Comparison of ENCODE assay signal across 17 cellular contexts in genomic region chr17:38669520-38669919, GRCh38. TPM values are rescaled to one million over a fixed set of nuclear protein-coding genes. Genes with fewer than 3 reads are reported as not detected.
DNase-seq lines count a peak whose midpoint lies in the region; FAIRE-seq and TF ChIP-seq lines count a peak whose summit lies in the region.
"Had no signal": no experiment of that assay in that cellular context is flagged by ENCODE, and none has a peak within 500 bp of the region (broad histone marks: within the 10 kb centered on the region; RNA-seq: fewer than 3 reads in every experiment).

No MANE protein-coding gene starts in this region.

- TF ChIP-seq CTCF in H1 (IDR thresholded peaks at IDR 0.05; ENCODE audit: control extremely low read depth in 1 of 3, insufficient read depth in 1 of 3, low read depth in 1 of 3, low read length in 3 of 3) (no peak), osteoblast (IDR thresholded peaks at IDR 0.05; ENCODE audit: extremely low read depth, low read depth, low read length) (no peak), prostate gland (IDR thresholded peaks at IDR 0.05) (no peak)

- H4K91ac ChIP-seq in H1 (replicated peaks; ENCODE audit: insufficient read length, low read length), result no peak overlapping the region

- H4K20me1 ChIP-seq in Karpas-422 (ENCODE audit: insufficient read depth, low read depth, low read length) (peaks cover 14% of the 10 kb centered on the region), H1 (replicated peaks in 1 of 2; ENCODE audit: control insufficient read depth in 1 of 2, insufficient read depth in 2 of 2, low read length in 2 of 2) (peaks cover 0 to 10% of the 10 kb centered on the region in 2 experiments), osteoblast (ENCODE audit: insufficient read depth, low read length) (no peaks in the 10 kb centered on the region)

- no peak overlapping the region for H3K23ac ChIP-seq in H1 (ENCODE audit: insufficient read length)

- H3K79me2 ChIP-seq in Karpas-422 (ENCODE audit: low read length) (no peaks in the 10 kb centered on the region), H1 (ENCODE audit: control insufficient read depth in 1 of 2, insufficient read depth in 2 of 2, low read length in 2 of 2) (no peaks in the 10 kb centered on the region), osteoblast (ENCODE audit: insufficient read depth, low read length) (no peaks in the 10 kb centered on the region)

- H2AFZ ChIP-seq in Karpas-422 (ENCODE audit: low read length) (no peak overlapping the region), H1 (ENCODE audit: low read length) (no peak overlapping the region), osteoblast (ENCODE audit: low read length) (no peak overlapping the region)

- no peak overlapping the region for H2AK5ac ChIP-seq in H1 (ENCODE audit: low read depth, low read length)

- H3K27ac ChIP-seq in Karpas-422 (ENCODE audit: low read length) (no peak overlapping the region), H1 (ENCODE audit: low read depth, low read length) (no peak overlapping the region), osteoblast (ENCODE audit: low read depth, low read length) (no peak overlapping the region), prostate gland (no peak overlapping the region)
- H3K27ac ChIP-seq: A549, C4-2B had no signal

- FAIRE-seq in H1 (lab: Jason Lieb, UNC), result no peak
- FAIRE-seq: A549, D721Med, G401.6, GM12891, GM19239 had no signal

- no peak overlapping the region for H3K14ac ChIP-seq in H1 (ENCODE audit: insufficient read length)

- H3K56ac ChIP-seq in H1 (replicated peaks; ENCODE audit: insufficient read length, low read depth, low read length), result no peak overlapping the region

- H3K9me2 ChIP-seq in Karpas-422 (replicated peaks; ENCODE audit: insufficient read depth, low read length), result no peaks in the 10 kb centered on the region

- DNase-seq in Karpas-422, result peak; percentile 37
- no peak for DNase-seq in H1 (ENCODE audit: low read depth in 1 of 2, low spot score in 2 of 2)
- DNase-seq in osteoblast (ENCODE audit: insufficient read length, low spot score, missing footprints), result peak; percentile 67
- DNase-seq in nucleus accumbens (lab: John Stamatoyannopoulos, UW), result no peak
- DNase-seq in NCI-H2029 (lab: John Stamatoyannopoulos, UW), result no peak
- no peak for DNase-seq in prostate gland (ENCODE audit: low spot score)
- DNase-seq: BE2C; CD4-positive, alpha-beta memory T cell; DMS153; DMS79 treated with DMSO at 0.1 percent for 48 hours; EL had no signal

- H3K27me3 ChIP-seq in Karpas-422 (ENCODE audit: low read length) (no peaks in the 10 kb centered on the region), H1 (replicated peaks in 1 of 4; ENCODE audit: control insufficient read depth in 3 of 4, extremely low read depth in 1 of 4, insufficient read depth in 3 of 4, low read length in 3 of 4) (peaks cover 38 to 72% (median 69%) of the 10 kb centered on the region in 4 experiments), osteoblast (ENCODE audit: insufficient read depth, low read length) (peaks cover 65% of the 10 kb centered on the region), prostate gland (replicated peaks; ENCODE audit: insufficient read depth) (no peaks in the 10 kb centered on the region)

- 14% methylated on average over 5 of the region's 6 CpGs; no CpG with 5 or more reads in 1 of the 2 experiments for WGBS in H1 (ENCODE audit: extremely low coverage in 1 of 2, insufficient coverage in 1 of 2, insufficient read length in 1 of 2, insufficient replicate concordance in 2 of 2, low coverage in 1 of 2, low lambda C conversion rate in 2 of 2, missing lambda C conversion rate in 1 of 2), 2 experiments
- WGBS in prostate gland, result 30% methylated on average over 6 of the region's 6 CpGs

- peaks cover 7% of the 10 kb centered on the region for H3K23me2 ChIP-seq in H1 (ENCODE audit: low read depth, low read length)

- peak overlapping the region; percentile 46; the same call in 1 of the 2 replicates for H2BK15ac ChIP-seq in H1 (ENCODE audit: low read length)

- H3K4me3 ChIP-seq in Karpas-422 (ENCODE audit: low read length) (no peak overlapping the region), H1 (ENCODE audit: extremely low read depth in 1 of 4, insufficient read depth in 2 of 4, low read depth in 3 of 4, low read length in 4 of 4) (no peak overlapping the region), osteoblast (ENCODE audit: insufficient read depth, low read length) (no peak overlapping the region), prostate gland (no peak overlapping the region)
- H3K4me3 ChIP-seq: A549 had no signal

- CTCF ChIA-PET in H1 (lab: Charles Lee; ENCODE audit: partially characterized antibody), result interaction anchor here (0.6 to 29.5 kb wide), 24 partner anchors 8 to 266 kb away, joined by 3 to 795 read pairs (median 14); partner anchors contain the start of genes MLLT6 and SRCIN1

- H4K5ac ChIP-seq in H1 (ENCODE audit: insufficient read length, low read depth, low read length), result no peak overlapping the region

- intact Hi-C loops in prostate gland (cut with DNase I), result loop anchor here (2.0 to 10.0 kb wide), 3 partner anchors 111 to 225 kb away; no protein-coding TSS in a partner anchor

- H3K9me3 ChIP-seq in Karpas-422 (ENCODE audit: low read length) (no peaks in the 10 kb centered on the region), H1 (ENCODE audit: insufficient read depth in 2 of 2, low read depth in 1 of 2, low read length in 1 of 2) (no peaks in the 10 kb centered on the region), osteoblast (ENCODE audit: low read depth, low read length) (no peaks in the 10 kb centered on the region), prostate gland (no peaks in the 10 kb centered on the region)
- H3K9me3 ChIP-seq: A549, BE2C had no signal

- H2BK120ac ChIP-seq in H1 (replicated peaks; ENCODE audit: low read depth, low read length), result no peak overlapping the region

- no peak overlapping the region for H3K4ac ChIP-seq in H1 (replicated peaks; ENCODE audit: insufficient read length, low read depth, low read length)

- no peak overlapping the region; the same call in 1 of the 2 replicates for H3K18ac ChIP-seq in H1 (ENCODE audit: extremely low read depth, low read length)

- no peak for TF ChIP-seq EP300 in H1 (IDR thresholded peaks at IDR 0.05; ENCODE audit: borderline replicate concordance in 1 of 2, low read depth in 2 of 2, low read length in 2 of 2)

- no peak for TF ChIP-seq POLR2A in H1 (IDR thresholded peaks at IDR 0.05; ENCODE audit: control extremely low read depth in 1 of 2, low read depth in 2 of 2, low read length in 2 of 2)
- TF ChIP-seq POLR2A in prostate gland (IDR thresholded peaks at IDR 0.05), result no peak

- H4K8ac ChIP-seq in H1 (ENCODE audit: extremely low read depth, insufficient read depth, low read length), result no peak overlapping the region

- no peak overlapping the region for H2BK20ac ChIP-seq in H1 (ENCODE audit: low read length)

- no peak overlapping the region for H3K4me2 ChIP-seq in Karpas-422 (ENCODE audit: low read depth, low read length, poor library complexity, severe bottlenecking)
- H3K4me2 ChIP-seq in H1 (ENCODE audit: insufficient read depth in 1 of 2, low read depth in 2 of 2, low read length in 2 of 2), result peak overlapping the region; percentile 16 to 94
- H3K4me2 ChIP-seq in osteoblast (ENCODE audit: insufficient read depth, low read length), result no peak overlapping the region
- H3K4me2 ChIP-seq: A549 had no signal

- no peak overlapping the region for H3K9ac ChIP-seq in Karpas-422 (ENCODE audit: low read length)
- no peak overlapping the region for H3K9ac ChIP-seq in H1 (replicated peaks in 1 of 4; ENCODE audit: extremely low read depth in 1 of 4, low read depth in 3 of 4, low read length in 3 of 4)

- no peaks in the 10 kb centered on the region for H3K79me1 ChIP-seq in H1 (ENCODE audit: low read depth, low read length)

- TF ChIP-seq RAD21 in H1 (IDR thresholded peaks at IDR 0.05 in 1 of 2, conservative IDR thresholded peaks at IDR 0.05 in 1 of 2; ENCODE audit: low read depth in 2 of 2, low read length in 2 of 2), result no peak

- H2BK12ac ChIP-seq in H1 (ENCODE audit: low read depth, low read length), result 0 out of 2 replicates have a peak overlapping the region, but pooled peaks have one; percentile 60

- H3K4me1 ChIP-seq in Karpas-422 (ENCODE audit: low read length) (peaks cover 25% of the 10 kb centered on the region), H1 (replicated peaks in 1 of 4; ENCODE audit: control insufficient read depth in 3 of 4, insufficient read depth in 4 of 4, low read length in 3 of 4) (peaks cover 4 to 40% (median 19%) of the 10 kb centered on the region in 4 experiments), osteoblast (ENCODE audit: insufficient read depth, low read length) (no peaks in the 10 kb centered on the region), prostate gland (replicated peaks) (peaks cover 3% of the 10 kb centered on the region)
- H3K4me1 ChIP-seq: BE2C had no signal

- no peak overlapping the region for H2BK5ac ChIP-seq in H1 (ENCODE audit: low read depth, low read length)

- no peaks in the 10 kb centered on the region for H3K36me3 ChIP-seq in Karpas-422 (ENCODE audit: insufficient read depth, low read length)
- H3K36me3 ChIP-seq in H1 (ENCODE audit: control insufficient read depth in 2 of 4, insufficient read depth in 4 of 4, low read length in 3 of 4), result no peaks in the 10 kb centered on the region; a peak in 1 of 8 replicates
- no peaks in the 10 kb centered on the region for H3K36me3 ChIP-seq in osteoblast (ENCODE audit: insufficient read depth, low read length)
- H3K36me3 ChIP-seq in prostate gland, result no peaks in the 10 kb centered on the region
- H3K36me3 ChIP-seq: BE2C had no signal

- POLR2A ChIA-PET in H1 (lab: Charles Lee; ENCODE audit: partially characterized antibody), result interaction anchor here (0.5 to 3.8 kb wide), 12 partner anchors 15 to 158 kb away, joined by 3 to 18 read pairs (median 4); no protein-coding TSS in a partner anchor

RNA-seq across cellular contexts. Expression of gene EPOP, which starts 5.2 kb away (rescaled TPM):
- 7.6 and 19.9 TPM in 2 replicates for total RNA-seq in Karpas-422 (2014; rRNA removed; shearing (Covaris generic); ENCODE audit: low replicate concordance)
- total RNA-seq in H1 (2021; fragmentation: NEBNext Ultra II Directional; extraction: Animal tissue kit (Norgen Biotek cat#: 25700)), result 3.3 and 4.0 TPM in 2 replicates
- 1.5 and 2.1 TPM in 2 replicates for polyA plus RNA-seq in H1 (2011; rRNA removed)
- 2.1 TPM for polyA plus RNA-seq in H1 (2011; cell fraction: cytosol; rRNA removed)
- polyA plus RNA-seq in H1 (2011; cell fraction: nucleus; rRNA removed), result 2.2 TPM
- 4.3 to 5.9 TPM (median 5.2 TPM) in 4 replicates for polyA plus RNA-seq in H1 (2012, experiment 1 of 2)
- polyA plus RNA-seq in H1 (2012, experiment 2 of 2), result 5.1 TPM
- 1.3 TPM for polyA plus RNA-seq in H1 (2013, experiment 1 of 2)
- polyA plus RNA-seq in H1 (2013, experiment 2 of 2), result 1.3 TPM
- 0.78 and 1.5 TPM in 2 replicates for polyA minus RNA-seq in H1 (2011; rRNA and poly(A)+ RNA removed)
- 1.8 TPM for polyA minus RNA-seq in H1 (2011; cell fraction: cytosol; rRNA and poly(A)+ RNA removed)
- polyA minus RNA-seq in H1 (2011; cell fraction: nucleus; rRNA and poly(A)+ RNA removed), result 2.2 TPM
- total RNA-seq in osteoblast (1.2 and 2.2 TPM in 2 replicates), prostate gland (10 to 100 TPM in 1 of 2 donors, 1 to 10 TPM in 1; 4.1 to 11.0 TPM)
- polyA plus RNA-seq: CD4-positive, alpha-beta memory T cell had no signal

RNA-seq across cellular contexts. Expression of gene MLLT6, which starts 35.6 kb away (rescaled TPM):
- 72.4 and 119 TPM in 2 replicates for total RNA-seq in Karpas-422 (2014; rRNA removed; shearing (Covaris generic); ENCODE audit: low replicate concordance)
- 7.7 and 8.0 TPM in 2 replicates for total RNA-seq in H1 (2021; fragmentation: NEBNext Ultra II Directional; extraction: Animal tissue kit (Norgen Biotek cat#: 25700))
- polyA plus RNA-seq in H1 (2011; rRNA removed), result 6.5 and 7.7 TPM in 2 replicates
- polyA plus RNA-seq in H1 (2011; cell fraction: cytosol; rRNA removed), result 9.3 TPM
- polyA plus RNA-seq in H1 (2011; cell fraction: nucleus; rRNA removed), result 57.8 TPM
- polyA plus RNA-seq in H1 (2012, experiment 1 of 2), result 8.9 to 16.8 TPM (median 11.1 TPM) in 4 replicates
- polyA plus RNA-seq in H1 (2012, experiment 2 of 2), result 5.1 TPM
- 3.0 TPM for polyA plus RNA-seq in H1 (2013, experiment 1 of 2)
- polyA plus RNA-seq in H1 (2013, experiment 2 of 2), result 2.4 TPM
- polyA minus RNA-seq in H1 (2011; rRNA and poly(A)+ RNA removed), result 8.2 and 12.8 TPM in 2 replicates
- polyA minus RNA-seq in H1 (2011; cell fraction: cytosol; rRNA and poly(A)+ RNA removed), result 6.0 TPM
- polyA minus RNA-seq in H1 (2011; cell fraction: nucleus; rRNA and poly(A)+ RNA removed), result 19.7 TPM
- 33.3 and 44.2 TPM in 2 replicates for total RNA-seq in osteoblast
- 100 to 1,000 TPM in 1 of 2 donors, 10 to 100 TPM in 1; 69.1 to 142 TPM for total RNA-seq in prostate gland

Comparison
In these comparisons a context has a peak if more than half of its experiments do, and no peak if none do; other contexts are left out.
1. DNase-seq: peak in Karpas-422 (single experiment) and osteoblast (single experiment); none in H1 (0 of 2), nucleus accumbens (0 of 56), NCI-H2029 (single experiment) and prostate gland (single experiment).
2. H3K4me2 ChIP-seq: peak in H1 (2 of 2); none in Karpas-422 (single experiment) and osteoblast (single experiment).